ENCODE assay signal across 8 cellular contexts in genomic region chr1:40784141-40784770, GRCh38. TPM values are rescaled to one million over a fixed set of nuclear protein-coding genes. Genes with fewer than 3 reads are reported as not detected.
DNase-seq lines count a peak whose midpoint lies in the region; ATAC-seq and TF ChIP-seq lines count a peak whose summit lies in the region.

No MANE protein-coding gene starts in this region.

- H3K9me3 ChIP-seq in iPS-18c (ENCODE audit: control insufficient read depth, insufficient read depth, low read length): no peaks in the 10 kb centered on the region
- no peaks in the 10 kb centered on the region for H3K9me3 ChIP-seq in thoracic aorta

- H3K4me3 ChIP-seq in iPS-18c (ENCODE audit: insufficient read depth, low read depth, low read length) (peak overlapping the region; percentile 51), thoracic aorta (peak overlapping the region; percentile 67)

- peaks cover 17 to 48% of the 10 kb centered on the region in 2 donors for H3K4me1 ChIP-seq in thoracic aorta (ENCODE audit: control insufficient read depth in 1 of 2, low read depth in 2 of 2)

- peak overlapping the region; percentile 75 to 83 for H3K27ac ChIP-seq in thoracic aorta

- intact Hi-C loops in activated CD4-positive, alpha-beta T cell treated with anti-CD3 and anti-CD28 coated beads for 36 hours (cut with DNase I, micrococcal nuclease): loop anchor here in 1 of 2 experiments (10.0 kb wide), 1 partner anchor 171 kb away; no protein-coding TSS in a partner anchor

- POLR2A ChIA-PET in activated CD4-positive, alpha-beta T cell treated with anti-CD3 and anti-CD28 coated beads for 36 hours (lab: Charles Lee): no interaction called here

- DNase-seq in activated CD4-positive, alpha-beta T cell treated with anti-CD3 and anti-CD28 coated beads for 36 hours: no peak
- DNase-seq in activated CD4-positive, alpha-beta T cell treated with anti-CD3 and anti-CD28 coated beads for 1 hour: no peak
- DNase-seq in thoracic aorta (ENCODE audit: low spot score): no peak
- no peak for DNase-seq in C1 segment of cervical spinal cord (lab: John Stamatoyannopoulos, UW)
- DNase-seq in NCI-H1048 (lab: John Stamatoyannopoulos, UW): no peak
- no peak for DNase-seq in NCI-H2171 (lab: John Stamatoyannopoulos, UW)

- no peak overlapping the region for H3K27ac Mint-ChIP-seq in activated CD4-positive, alpha-beta T cell treated with anti-CD3 and anti-CD28 coated beads for 36 hours
- no peak overlapping the region for H3K27ac Mint-ChIP-seq in activated naive CD8-positive, alpha-beta T cell

- no peaks in the 10 kb centered on the region for H3K36me3 ChIP-seq in thoracic aorta

- H3K9me3 Mint-ChIP-seq in activated CD4-positive, alpha-beta T cell treated with anti-CD3 and anti-CD28 coated beads for 36 hours (ENCODE audit: low read depth): no peaks in the 10 kb centered on the region
- H3K9me3 Mint-ChIP-seq in activated naive CD8-positive, alpha-beta T cell (ENCODE audit: low read depth): no peaks in the 10 kb centered on the region

- peak overlapping the region; percentile 52 for H3K4me3 Mint-ChIP-seq in activated CD4-positive, alpha-beta T cell treated with anti-CD3 and anti-CD28 coated beads for 36 hours
- peak overlapping the region; percentile 74 for H3K4me3 Mint-ChIP-seq in activated naive CD8-positive, alpha-beta T cell

- ATAC-seq in activated CD4-positive, alpha-beta T cell treated with anti-CD3 and anti-CD28 coated beads for 36 hours: peak; percentile 25
- no peak for ATAC-seq in thoracic aorta (ENCODE audit: insufficient number of reproducible peaks, low FRiP score, low read depth)

- H3K27me3 Mint-ChIP-seq in activated CD4-positive, alpha-beta T cell treated with anti-CD3 and anti-CD28 coated beads for 36 hours: peaks cover 26% of the 10 kb centered on the region
- H3K27me3 Mint-ChIP-seq in activated naive CD8-positive, alpha-beta T cell: peaks cover 6% of the 10 kb centered on the region

- no peaks in the 10 kb centered on the region for H3K27me3 ChIP-seq in thoracic aorta (replicated peaks; ENCODE audit: insufficient read depth)

- CTCF ChIA-PET in activated CD4-positive, alpha-beta T cell treated with anti-CD3 and anti-CD28 coated beads for 36 hours (lab: Charles Lee): no interaction called here

- TF ChIP-seq CTCF in thoracic aorta (IDR thresholded peaks at IDR 0.05): no peak

- peaks cover 6% of the 10 kb centered on the region for H3K4me1 Mint-ChIP-seq in activated CD4-positive, alpha-beta T cell treated with anti-CD3 and anti-CD28 coated beads for 36 hours
- H3K4me1 Mint-ChIP-seq in activated naive CD8-positive, alpha-beta T cell (ENCODE audit: low read depth): peaks cover 9% of the 10 kb centered on the region

- peaks cover 3% of the 10 kb centered on the region for H3K36me3 Mint-ChIP-seq in activated CD4-positive, alpha-beta T cell treated with anti-CD3 and anti-CD28 coated beads for 36 hours (ENCODE audit: low read depth)
- no peaks in the 10 kb centered on the region for H3K36me3 Mint-ChIP-seq in activated naive CD8-positive, alpha-beta T cell

RNA-seq across cellular contexts. Expression of gene KCNQ4, which starts 0.7 kb away (rescaled TPM):
- total RNA-seq in activated CD4-positive, alpha-beta T cell treated with anti-CD3 and anti-CD28 coated beads for 36 hours: under 1 TPM; 0.43 to 0.58 TPM
- 10 to 100 TPM in 1 of 2 donors, 1 to 10 TPM in 1; 5.7 to 11.5 TPM for total RNA-seq in thoracic aorta

Comparison
In these comparisons a context has a peak if more than half of its experiments do, and no peak if none do; other contexts are left out.
1. RNA of gene KCNQ4, which starts 0.7 kb away (total RNA-seq): 5.7 to 11.5 TPM in thoracic aorta; 0.43 to 0.58 TPM in activated CD4-positive, alpha-beta T cell treated with anti-CD3 and anti-CD28 coated beads for 36 hours; every median in the first group is over 4 times any median in the second.